8 cellular contexts compared by ENCODE assay signal in the genomic region with DNA sequence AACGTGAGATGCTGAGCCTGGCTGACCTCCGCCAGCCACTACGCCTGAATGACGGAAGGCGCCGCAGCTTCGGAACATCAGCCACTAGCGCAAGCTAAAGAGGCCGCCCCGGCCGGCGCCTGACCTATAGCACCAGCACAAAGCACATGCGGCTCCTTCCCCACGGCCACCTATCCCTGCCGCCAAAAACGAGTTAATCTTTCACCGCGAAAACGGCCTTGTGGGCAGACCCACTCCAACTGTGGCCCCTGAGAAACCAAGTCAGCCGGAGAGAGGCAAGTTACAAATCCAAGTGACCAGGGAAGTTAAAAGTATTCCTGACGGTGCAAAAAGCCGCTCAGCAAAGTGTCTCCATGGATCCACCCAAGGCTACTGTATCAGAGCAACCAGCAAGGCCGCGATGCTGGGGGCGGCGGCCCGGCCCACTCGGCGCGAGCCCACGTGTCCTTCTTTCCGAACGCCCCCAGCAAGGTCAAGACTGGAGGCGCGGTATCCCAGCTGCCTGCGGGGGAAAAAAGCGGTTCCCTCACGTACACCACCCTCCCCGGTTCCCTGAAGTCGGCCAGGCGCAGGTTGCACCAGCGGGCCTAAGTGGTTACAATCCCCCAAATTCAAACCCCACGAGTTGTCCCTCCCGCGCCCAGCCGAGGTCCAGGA. TPM values are rescaled to one million over a fixed set of nuclear protein-coding genes. Genes with fewer than 3 reads are reported as not detected.
DNase-seq lines count a peak whose midpoint lies in the region; ATAC-seq and TF ChIP-seq lines count a peak whose summit lies in the region.

No MANE protein-coding gene starts in this region.

- H3K27ac ChIP-seq in naive thymus-derived CD4-positive, alpha-beta T cell (ENCODE audit: low read depth, low read length), result peak overlapping the region; percentile 90

- no peaks in the 10 kb centered on the region for H3K27me3 ChIP-seq in naive thymus-derived CD4-positive, alpha-beta T cell (ENCODE audit: control insufficient read depth in 2 of 2, insufficient read depth in 2 of 2, low read length in 2 of 2)

- H3K9me3 ChIP-seq in naive thymus-derived CD4-positive, alpha-beta T cell (ENCODE audit: control insufficient read depth in 2 of 3, low read length in 3 of 3), result no peaks in the 10 kb centered on the region

- intact Hi-C loops in naive thymus-derived CD4-positive, alpha-beta T cell (cut with micrococcal nuclease), result loop anchor here (1.0 to 10.0 kb wide), 7 partner anchors 82 to 1324 kb away; a partner anchor contains a TSS

- peaks cover 13% of the 10 kb centered on the region for H3K4me1 Mint-ChIP-seq in activated T-helper 17 cell treated with anti-CD3 and anti-CD28 coated beads, Interleukin-2, amount 50 U/mL, for 72 hours
- H3K4me1 Mint-ChIP-seq in naive thymus-derived CD4-positive, alpha-beta T cell, result peaks cover 31 to 69% (median 60%) of the 10 kb centered on the region in 7 donors

- peak overlapping the region; percentile 98 for H3K4me3 Mint-ChIP-seq in activated T-helper 17 cell treated with anti-CD3 and anti-CD28 coated beads, Interleukin-2, amount 50 U/mL, for 72 hours
- H3K4me3 Mint-ChIP-seq in naive thymus-derived CD4-positive, alpha-beta T cell, result peak overlapping the region; percentile 84 to 100 (median 94)

- no peak for ATAC-seq in activated CD4-positive, CD25-positive, alpha-beta regulatory T cell treated with anti-CD3 and anti-CD28 coated beads, Interleukin-2, amount 50 U/mL, for 24 hours
- ATAC-seq in HG03064 (IDR thresholded peaks at IDR 0.05; ENCODE audit: low read depth, unreplicated experiment), result peak; percentile 7
- ATAC-seq in activated T-helper 17 cell treated with anti-CD3 and anti-CD28 coated beads, Interleukin-2, amount 50 U/mL, for 72 hours (replicated peaks), result peak; percentile 22
- ATAC-seq in naive thymus-derived CD4-positive, alpha-beta T cell, result no peak

- peak overlapping the region; percentile 95 for H3K27ac Mint-ChIP-seq in activated T-helper 17 cell treated with anti-CD3 and anti-CD28 coated beads, Interleukin-2, amount 50 U/mL, for 72 hours
- H3K27ac Mint-ChIP-seq in naive thymus-derived CD4-positive, alpha-beta T cell, result peak overlapping the region; percentile 83 to 98 (median 94)

- H3K9me3 Mint-ChIP-seq in activated T-helper 17 cell treated with anti-CD3 and anti-CD28 coated beads, Interleukin-2, amount 50 U/mL, for 72 hours, result no peaks in the 10 kb centered on the region
- H3K9me3 Mint-ChIP-seq in naive thymus-derived CD4-positive, alpha-beta T cell, result no peaks in the 10 kb centered on the region

- POLR2A ChIA-PET in naive thymus-derived CD4-positive, alpha-beta T cell (lab: Charles Lee), result interaction anchor here (0.5 to 5.3 kb wide), 17 partner anchors 8 to 300 kb away, joined by 3 to 100 read pairs (median 5); a partner anchor contains a TSS

- H3K4me3 ChIP-seq in fibroblast of mammary gland (ENCODE audit: control insufficient read depth, low read depth, low read length), result peak overlapping the region; percentile 79
- H3K4me3 ChIP-seq in naive thymus-derived CD4-positive, alpha-beta T cell (ENCODE audit: low read length), result peak overlapping the region; percentile 94

- CTCF ChIA-PET in naive thymus-derived CD4-positive, alpha-beta T cell (lab: Charles Lee), result interaction anchor here (0.6 to 1.3 kb wide), 4 partner anchors 18 to 175 kb away, joined by 3 to 5 read pairs (median 4); a partner anchor contains a TSS

- TF ChIP-seq CTCF in fibroblast of mammary gland (conservative IDR thresholded peaks at IDR 0.05; ENCODE audit: control insufficient read depth, insufficient read depth, low read depth, low read length), result no peak

- peaks cover 94% of the 10 kb centered on the region for H3K36me3 Mint-ChIP-seq in activated T-helper 17 cell treated with anti-CD3 and anti-CD28 coated beads, Interleukin-2, amount 50 U/mL, for 72 hours (ENCODE audit: low read depth)
- peaks cover 4 to 54% (median 20%) of the 10 kb centered on the region in 5 donors for H3K36me3 Mint-ChIP-seq in naive thymus-derived CD4-positive, alpha-beta T cell

- peaks cover 17 to 41% of the 10 kb centered on the region in 2 donors for H3K4me1 ChIP-seq in naive thymus-derived CD4-positive, alpha-beta T cell (ENCODE audit: control insufficient read depth in 2 of 2, insufficient read depth in 2 of 2, low read length in 2 of 2)

- H3K36me3 ChIP-seq in naive thymus-derived CD4-positive, alpha-beta T cell (ENCODE audit: control insufficient read depth in 2 of 3, insufficient read depth in 3 of 3, low read length in 3 of 3), result peaks cover 3 to 33% (median 13%) of the 10 kb centered on the region in 3 experiments

- peak; percentile 9 to 33 (median 22) for DNase-seq in activated CD4-positive, CD25-positive, alpha-beta regulatory T cell (lab: John Stamatoyannopoulos, UW)
- DNase-seq in NOMO-1 treated with dmso at 0.1 percent for 144 hours (lab: John Stamatoyannopoulos, UW; ENCODE audit: unreplicated experiment) (peak; percentile 31), fibroblast of mammary gland (ENCODE audit: low read depth) (peak; percentile 42)
- DNase-seq in naive thymus-derived CD4-positive, alpha-beta T cell, result peak; percentile 4 to 62 (median 30)
- peak; percentile 18 to 64 (median 50) for DNase-seq in stimulated activated naive CD4-positive, alpha-beta T cell (lab: John Stamatoyannopoulos, UW)

- no peaks in the 10 kb centered on the region for H3K27me3 Mint-ChIP-seq in activated T-helper 17 cell treated with anti-CD3 and anti-CD28 coated beads, Interleukin-2, amount 50 U/mL, for 72 hours
- H3K27me3 Mint-ChIP-seq in naive thymus-derived CD4-positive, alpha-beta T cell, result no peaks in the 10 kb centered on the region

RNA-seq across cellular contexts. Expression of a gene that starts 0.6 kb away (rescaled TPM):
- total RNA-seq in activated T-helper 17 cell treated with anti-CD3 and anti-CD28 coated beads, Interleukin-2, amount 50 U/mL, for 72 hours, result 100 to 1,000 TPM; 344 to 822 TPM
- total RNA-seq in naive thymus-derived CD4-positive, alpha-beta T cell, result 100 to 1,000 TPM; 127 to 276 (median 137) TPM
- polyA plus RNA-seq in naive thymus-derived CD4-positive, alpha-beta T cell, result 100 to 1,000 TPM; 103 to 116 TPM

RNA-seq across cellular contexts. Expression of a gene that starts 1.1 kb away (rescaled TPM):
- total RNA-seq in activated T-helper 17 cell treated with anti-CD3 and anti-CD28 coated beads, Interleukin-2, amount 50 U/mL, for 72 hours, result 100 to 1,000 TPM; 151 to 313 TPM
- total RNA-seq in naive thymus-derived CD4-positive, alpha-beta T cell, result 100 to 1,000 TPM in 1 of 5 experiments, 10 to 100 TPM in 4; 46.3 to 127 (median 52.2) TPM
- 100 to 1,000 TPM; 134 to 137 TPM for polyA plus RNA-seq in naive thymus-derived CD4-positive, alpha-beta T cell

RNA-seq across cellular contexts. Expression of a gene that starts 16.8 kb away (rescaled TPM):
- total RNA-seq in activated T-helper 17 cell treated with anti-CD3 and anti-CD28 coated beads, Interleukin-2, amount 50 U/mL, for 72 hours, result 10 to 100 TPM; 13.4 to 20.1 TPM
- 10 to 100 TPM; 16.1 to 22.5 (median 17.9) TPM for total RNA-seq in naive thymus-derived CD4-positive, alpha-beta T cell
- 10 to 100 TPM; 18.6 to 39.6 TPM for polyA plus RNA-seq in naive thymus-derived CD4-positive, alpha-beta T cell

RNA-seq across cellular contexts. Expression of a gene that starts 45.7 kb away (rescaled TPM):
- 10 to 100 TPM; 15.8 to 20.1 TPM for total RNA-seq in activated T-helper 17 cell treated with anti-CD3 and anti-CD28 coated beads, Interleukin-2, amount 50 U/mL, for 72 hours
- total RNA-seq in naive thymus-derived CD4-positive, alpha-beta T cell, result 10 to 100 TPM; 22.9 to 57.2 (median 30.5) TPM
- 10 to 100 TPM; 31.9 to 54.9 TPM for polyA plus RNA-seq in naive thymus-derived CD4-positive, alpha-beta T cell

Comparison
In these comparisons a context has a peak if more than half of its experiments do, and no peak if none do; other contexts are left out.
1. ATAC-seq: peak in HG03064 (single experiment) and activated T-helper 17 cell treated with anti-CD3 and anti-CD28 coated beads, Interleukin-2, amount 50 U/mL, for 72 hours (single experiment); none in activated CD4-positive, CD25-positive, alpha-beta regulatory T cell treated with anti-CD3 and anti-CD28 coated beads, Interleukin-2, amount 50 U/mL, for 24 hours (0 of 2) and naive thymus-derived CD4-positive, alpha-beta T cell (single experiment).
2. Peak in every context shown above with its lines, with median percentiles within 50 percentile points of each other: DNase-seq.